In the genomic region with DNA sequence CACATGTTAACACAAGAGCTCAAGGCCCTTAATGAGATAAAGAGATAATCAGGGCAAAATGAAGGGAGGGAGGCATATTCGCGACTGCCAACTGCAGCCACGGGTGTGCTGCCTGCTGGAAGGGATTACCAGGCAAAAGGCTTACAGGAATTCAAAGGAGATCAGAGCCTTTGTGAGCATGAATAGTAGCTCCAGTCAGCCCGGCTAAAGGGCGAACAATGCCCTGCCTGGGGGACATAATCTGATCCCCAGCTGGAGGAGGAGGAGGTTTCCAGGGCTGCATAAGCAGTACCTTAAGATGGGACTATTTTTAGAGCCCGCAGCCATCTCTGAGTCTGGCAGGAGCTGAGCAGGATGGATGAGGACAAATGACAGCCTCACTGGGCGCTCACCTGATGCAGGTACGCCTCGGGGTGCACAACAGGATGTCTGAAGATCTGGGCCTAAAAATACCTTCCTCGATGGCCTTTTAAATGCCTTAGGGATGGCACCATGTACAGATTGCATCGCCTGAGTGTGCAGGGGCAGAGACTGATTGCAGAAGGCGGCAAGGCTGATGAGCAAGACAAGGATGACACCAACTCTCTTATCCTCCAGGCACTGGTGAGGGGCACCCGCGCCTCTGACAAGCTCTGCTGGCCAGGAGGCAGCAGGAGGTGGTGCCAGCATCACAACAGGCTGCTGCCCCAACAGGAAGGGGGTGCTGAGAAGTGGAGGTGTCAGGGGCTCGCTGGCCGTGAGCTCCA, we compare ENCODE assay signal across 22 cellular contexts.
DNase-seq lines count a peak whose midpoint lies in the region; ATAC-seq and TF ChIP-seq lines count a peak whose summit lies in the region.
"Had no signal": no experiment of that assay in that cellular context is flagged by ENCODE, and none has a peak within 500 bp of the region (broad histone marks: within the 10 kb centered on the region; RNA-seq: fewer than 3 reads in every experiment).

No MANE protein-coding gene starts in this region.

- no peaks in the 10 kb centered on the region for H3K79me2 ChIP-seq in neural cell (replicated peaks; ENCODE audit: insufficient read depth, low read length)

- H3K9ac ChIP-seq in neural cell (ENCODE audit: low read length), result peak overlapping the region; percentile 51
- H3K9ac ChIP-seq: KMS-11 had no signal

- ATAC-seq in activated naive CD4-positive, alpha-beta T cell treated with anti-CD3 and anti-CD28 coated beads, Interleukin-2, amount 50 U/mL, for 72 hours, result no peak
- no peak for ATAC-seq in GM19467 (IDR thresholded peaks at IDR 0.05; ENCODE audit: unreplicated experiment)
- ATAC-seq: heart right ventricle; left lung; psoas muscle; stimulated activated naive CD8-positive, alpha-beta T cell treated with anti-CD3 and anti-CD28 coated beads, Interleukin-15, amount 100 ng/mL, for 72 hours had no signal

- no peak for TF ChIP-seq POLR2A in transverse colon (IDR thresholded peaks at IDR 0.05)

- H3K9me2 ChIP-seq in neural cell (ENCODE audit: insufficient read depth, low read length), result no peaks in the 10 kb centered on the region

- TF ChIP-seq CTCF in neural cell (IDR thresholded peaks at IDR 0.05; ENCODE audit: poor library complexity, severe bottlenecking), result no peak
- no peak for TF ChIP-seq CTCF in transverse colon (IDR thresholded peaks at IDR 0.05)

- peak; percentile 90 for DNase-seq in D341Med (ENCODE audit: low spot score)
- peak; percentile 9 for DNase-seq in NCI-H69 (lab: John Stamatoyannopoulos, UW)
- DNase-seq in ecto neural progenitor cell (ENCODE audit: low spot score), result peak; percentile 88
- no peak for DNase-seq in NCI-H146 treated with DMSO at 0.1 percent for 48 hours (lab: John Stamatoyannopoulos, UW; ENCODE audit: unreplicated experiment)
- no peak for DNase-seq in activated naive CD4-positive, alpha-beta T cell treated with anti-CD3 and anti-CD28 coated beads, Interleukin-2, amount 50 U/mL, for 72 hours (ENCODE audit: low spot score in 2 of 2)
- no peak for DNase-seq in transverse colon
- DNase-seq: activated B cell treated with CpG ODN at 0.5 μM for 24 hours; CD4-positive, alpha-beta memory T cell; esophagus squamous epithelium; heart right ventricle; left lung; NCI-H1092 treated with DMSO at 0.1 percent for 48 hours; NCI-H2171; psoas muscle; Right ventricle myocardium superior; stimulated activated naive CD8-positive, alpha-beta T cell treated with anti-CD3 and anti-CD28 coated beads, Interleukin-15, amount 100 ng/mL, for 72 hours; T-helper 1 cell had no signal

- intact Hi-C loops in transverse colon (cut with DNase I; ENCODE audit: low total_unique reads), result no loop called here

- no peaks in the 10 kb centered on the region for H3K27me3 ChIP-seq in neural cell (ENCODE audit: insufficient read depth, low read depth, low read length)
- H3K27me3 ChIP-seq in transverse colon, result no peaks in the 10 kb centered on the region
- H3K27me3 ChIP-seq: esophagus squamous epithelium, heart right ventricle, left lung, vagina had no signal

- H3K27ac ChIP-seq in neural cell (ENCODE audit: low read length) (peak overlapping the region; percentile 60), transverse colon (no peak overlapping the region)
- H3K27ac ChIP-seq: esophagus squamous epithelium, heart right ventricle, HL-60, KMS-11, left lung, psoas muscle, vagina had no signal

- WGBS in transverse colon (ENCODE audit: low coverage in 1 of 2), 2 donors, result 79 to 90% methylated on average over 3 to 16 of the region's 16 CpGs

- H3K4me2 ChIP-seq in neural cell (ENCODE audit: low read length), result no peak overlapping the region
- H3K4me2 ChIP-seq: KMS-11 had no signal

- no peaks in the 10 kb centered on the region for H3F3A ChIP-seq in neural cell (ENCODE audit: insufficient read depth, low read length, poor library complexity, severe bottlenecking)

- H3K36me3 Mint-ChIP-seq in activated naive CD4-positive, alpha-beta T cell treated with anti-CD3 and anti-CD28 coated beads, Interleukin-2, amount 50 U/mL, for 72 hours, result peaks cover 0 to 10% of the 10 kb centered on the region in 2 donors

- peak overlapping the region in 1 of 2 donors; percentile 48 for H3K27ac Mint-ChIP-seq in activated naive CD4-positive, alpha-beta T cell treated with anti-CD3 and anti-CD28 coated beads, Interleukin-2, amount 50 U/mL, for 72 hours
- H3K27ac Mint-ChIP-seq: activated B cell treated with CpG ODN at 0.5 μM for 24 hours had no signal

- H3K9me3 Mint-ChIP-seq in activated naive CD4-positive, alpha-beta T cell treated with anti-CD3 and anti-CD28 coated beads, Interleukin-2, amount 50 U/mL, for 72 hours, result peaks cover 0 to 4% of the 10 kb centered on the region in 2 donors
- H3K9me3 Mint-ChIP-seq: activated B cell treated with CpG ODN at 0.5 μM for 24 hours; stimulated activated naive CD8-positive, alpha-beta T cell treated with anti-CD3 and anti-CD28 coated beads, Interleukin-15, amount 100 ng/mL, for 72 hours had no signal

- in situ Hi-C loops in transverse colon (cut with MboI; ENCODE audit: low pct_ligation_motif_present in 1 of 4, low pct_unique_long_range_greater_than_20kb in 1 of 4, low sequenced_read_pairs in 3 of 4), result no loop called here

- no peak for TF ChIP-seq RAD21 in neural cell (conservative IDR thresholded peaks at IDR 0.05)

- H3K9me3 ChIP-seq in neural cell (ENCODE audit: low read length), result no peaks in the 10 kb centered on the region
- H3K9me3 ChIP-seq in transverse colon, result no peaks in the 10 kb centered on the region
- H3K9me3 ChIP-seq: esophagus squamous epithelium, psoas muscle, vagina had no signal

- H3K4me3 ChIP-seq in neural cell (ENCODE audit: low read length) (peak overlapping the region; percentile 24), transverse colon (no peak overlapping the region)
- H3K4me3 ChIP-seq: esophagus squamous epithelium, heart right ventricle, left lung, psoas muscle, vagina had no signal

- H4K20me1 ChIP-seq in neural cell (ENCODE audit: insufficient read depth), result no peaks in the 10 kb centered on the region

- H3K36me3 ChIP-seq in neural cell (ENCODE audit: insufficient read depth, low read length) (no peaks in the 10 kb centered on the region), transverse colon (no peaks in the 10 kb centered on the region)
- H3K36me3 ChIP-seq: heart right ventricle, vagina had no signal

- no peaks in the 10 kb centered on the region for H3K4me1 ChIP-seq in transverse colon
- H3K4me1 ChIP-seq: psoas muscle, vagina had no signal

- H2AFZ ChIP-seq in neural cell (ENCODE audit: low read depth, low read length), result no peak overlapping the region

- TF ChIP-seq EP300 in neural cell (conservative IDR thresholded peaks at IDR 0.05; ENCODE audit: poor library complexity, severe bottlenecking), result peak; percentile 23
- no peak for TF ChIP-seq EP300 in transverse colon (IDR thresholded peaks at IDR 0.05; ENCODE audit: low read depth)

TF ChIP-seq in neural cell, 6 proteins besides CTCF, POLR2A, EP300 and RAD21:
- TF ChIP-seq MXI1 (conservative IDR thresholded peaks at IDR 0.05; ENCODE audit: poor library complexity, severe bottlenecking) (no peak), EZH2 (IDR thresholded peaks at IDR 0.05; ENCODE audit: borderline replicate concordance, insufficient read depth, low read length, poor library complexity, severe bottlenecking) (no peak), SMC3 (conservative IDR thresholded peaks at IDR 0.05; ENCODE audit: poor library complexity) (peak; percentile 11)

Comparison
In these comparisons a context has a peak if more than half of its experiments do, and no peak if none do; other contexts are left out.
1. DNase-seq: peak in D341Med (single experiment), NCI-H69 (single experiment) and ecto neural progenitor cell (single experiment); none in NCI-H146 treated with DMSO at 0.1 percent for 48 hours (single experiment), activated naive CD4-positive, alpha-beta T cell treated with anti-CD3 and anti-CD28 coated beads, Interleukin-2, amount 50 U/mL, for 72 hours (0 of 2) and transverse colon (single experiment).